1 cellular context compared by ENCODE assay signal in the genomic region with DNA sequence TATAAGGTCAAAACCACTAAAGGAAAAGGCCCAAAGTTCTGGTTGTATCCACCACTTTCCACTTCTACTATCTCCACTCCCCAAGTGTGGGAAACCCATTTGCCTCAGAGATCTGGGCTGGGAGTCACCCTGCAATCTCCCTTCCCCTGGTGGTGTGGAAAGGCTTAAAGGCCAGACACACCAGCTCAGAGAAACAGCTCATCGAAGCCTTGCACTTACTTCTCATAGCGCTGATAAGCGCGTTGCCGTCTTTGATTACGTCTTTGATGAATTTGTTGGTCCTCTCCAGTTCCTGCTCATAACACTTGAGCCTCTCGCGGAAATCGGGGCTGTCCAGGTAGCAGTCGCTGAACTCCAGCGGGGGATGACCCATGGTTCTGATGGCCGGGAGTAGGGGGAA.
A peak's percentile ranks its signal among the peaks of the same experiment; 100 is the strongest.
TF ChIP-seq lines count a peak whose summit lies in the region.

No MANE protein-coding gene starts in this region.

TF ChIP-seq in HepG2, 621 proteins besides CTCF, POLR2A, EP300 and RAD21 (continued from another document):
- TF ChIP-seq, protein P1, sequence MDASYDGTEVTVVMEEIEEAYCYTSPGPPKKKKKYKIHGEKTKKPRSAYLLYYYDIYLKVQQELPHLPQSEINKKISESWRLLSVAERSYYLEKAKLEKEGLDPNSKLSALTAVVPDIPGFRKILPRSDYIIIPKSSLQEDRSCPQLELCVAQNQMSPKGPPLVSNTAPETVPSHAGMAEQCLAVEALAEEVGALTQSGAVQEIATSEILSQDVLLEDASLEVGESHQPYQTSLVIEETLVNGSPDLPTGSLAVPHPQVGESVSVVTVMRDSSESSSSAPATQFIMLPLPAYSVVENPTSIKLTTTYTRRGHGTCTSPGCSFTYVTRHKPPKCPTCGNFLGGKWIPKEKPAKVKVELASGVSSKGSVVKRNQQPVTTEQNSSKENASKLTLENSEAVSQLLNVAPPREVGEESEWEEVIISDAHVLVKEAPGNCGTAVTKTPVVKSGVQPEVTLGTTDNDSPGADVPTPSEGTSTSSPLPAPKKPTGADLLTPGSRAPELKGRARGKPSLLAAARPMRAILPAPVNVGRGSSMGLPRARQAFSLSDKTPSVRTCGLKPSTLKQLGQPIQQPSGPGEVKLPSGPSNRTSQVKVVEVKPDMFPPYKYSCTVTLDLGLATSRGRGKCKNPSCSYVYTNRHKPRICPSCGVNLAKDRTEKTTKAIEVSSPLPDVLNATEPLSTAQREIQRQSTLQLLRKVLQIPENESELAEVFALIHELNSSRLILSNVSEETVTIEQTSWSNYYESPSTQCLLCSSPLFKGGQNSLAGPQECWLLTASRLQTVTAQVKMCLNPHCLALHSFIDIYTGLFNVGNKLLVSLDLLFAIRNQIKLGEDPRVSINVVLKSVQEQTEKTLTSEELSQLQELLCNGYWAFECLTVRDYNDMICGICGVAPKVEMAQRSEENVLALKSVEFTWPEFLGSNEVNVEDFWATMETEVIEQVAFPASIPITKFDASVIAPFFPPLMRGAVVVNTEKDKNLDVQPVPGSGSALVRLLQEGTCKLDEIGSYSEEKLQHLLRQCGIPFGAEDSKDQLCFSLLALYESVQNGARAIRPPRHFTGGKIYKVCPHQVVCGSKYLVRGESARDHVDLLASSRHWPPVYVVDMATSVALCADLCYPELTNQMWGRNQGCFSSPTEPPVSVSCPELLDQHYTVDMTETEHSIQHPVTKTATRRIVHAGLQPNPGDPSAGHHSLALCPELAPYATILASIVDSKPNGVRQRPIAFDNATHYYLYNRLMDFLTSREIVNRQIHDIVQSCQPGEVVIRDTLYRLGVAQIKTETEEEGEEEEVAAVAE (CRISPR knock-in tag; IDR thresholded peaks at IDR 0.05; ENCODE audit: borderline replicate concordance): no peak
- TF ChIP-seq ZNF160 (CRISPR knock-in tag; IDR thresholded peaks at IDR 0.05): no peak
- TF ChIP-seq ZNF598 (CRISPR knock-in tag; IDR thresholded peaks at IDR 0.05; ENCODE audit: borderline replicate concordance): no peak
- TF ChIP-seq, protein P2, sequence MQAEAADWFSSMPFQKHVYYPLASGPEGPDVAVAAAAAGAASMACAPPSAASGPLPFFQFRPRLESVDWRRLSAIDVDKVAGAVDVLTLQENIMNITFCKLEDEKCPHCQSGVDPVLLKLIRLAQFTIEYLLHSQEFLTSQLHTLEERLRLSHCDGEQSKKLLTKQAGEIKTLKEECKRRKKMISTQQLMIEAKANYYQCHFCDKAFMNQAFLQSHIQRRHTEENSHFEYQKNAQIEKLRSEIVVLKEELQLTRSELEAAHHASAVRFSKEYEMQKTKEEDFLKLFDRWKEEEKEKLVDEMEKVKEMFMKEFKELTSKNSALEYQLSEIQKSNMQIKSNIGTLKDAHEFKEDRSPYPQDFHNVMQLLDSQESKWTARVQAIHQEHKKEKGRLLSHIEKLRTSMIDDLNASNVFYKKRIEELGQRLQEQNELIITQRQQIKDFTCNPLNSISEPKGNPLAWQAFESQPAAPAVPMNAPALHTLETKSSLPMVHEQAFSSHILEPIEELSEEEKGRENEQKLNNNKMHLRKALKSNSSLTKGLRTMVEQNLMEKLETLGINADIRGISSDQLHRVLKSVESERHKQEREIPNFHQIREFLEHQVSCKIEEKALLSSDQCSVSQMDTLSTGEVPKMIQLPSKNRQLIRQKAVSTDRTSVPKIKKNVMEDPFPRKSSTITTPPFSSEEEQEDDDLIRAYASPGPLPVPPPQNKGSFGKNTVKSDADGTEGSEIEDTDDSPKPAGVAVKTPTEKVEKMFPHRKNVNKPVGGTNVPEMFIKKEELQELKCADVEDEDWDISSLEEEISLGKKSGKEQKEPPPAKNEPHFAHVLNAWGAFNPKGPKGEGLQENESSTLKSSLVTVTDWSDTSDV (CRISPR knock-in tag; IDR thresholded peaks at IDR 0.05): no peak
- TF ChIP-seq, protein P3, sequence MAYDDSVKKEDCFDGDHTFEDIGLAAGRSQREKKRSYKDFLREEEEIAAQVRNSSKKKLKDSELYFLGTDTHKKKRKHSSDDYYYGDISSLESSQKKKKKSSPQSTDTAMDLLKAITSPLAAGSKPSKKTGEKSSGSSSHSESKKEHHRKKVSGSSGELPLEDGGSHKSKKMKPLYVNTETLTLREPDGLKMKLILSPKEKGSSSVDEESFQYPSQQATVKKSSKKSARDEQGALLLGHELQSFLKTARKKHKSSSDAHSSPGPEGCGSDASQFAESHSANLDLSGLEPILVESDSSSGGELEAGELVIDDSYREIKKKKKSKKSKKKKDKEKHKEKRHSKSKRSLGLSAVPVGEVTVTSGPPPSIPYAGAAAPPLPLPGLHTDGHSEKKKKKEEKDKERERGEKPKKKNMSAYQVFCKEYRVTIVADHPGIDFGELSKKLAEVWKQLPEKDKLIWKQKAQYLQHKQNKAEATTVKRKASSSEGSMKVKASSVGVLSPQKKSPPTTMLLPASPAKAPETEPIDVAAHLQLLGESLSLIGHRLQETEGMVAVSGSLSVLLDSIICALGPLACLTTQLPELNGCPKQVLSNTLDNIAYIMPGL (CRISPR knock-in tag; IDR thresholded peaks at IDR 0.05; ENCODE audit: borderline replicate concordance in 1 of 2, low read depth in 1 of 2): 0 out of 4 replicates have a peak, but pooled peaks of 1 of the 2 experiments have one; percentile 7
- TF ChIP-seq TBP (CRISPR knock-in tag; IDR thresholded peaks at IDR 0.05): no peak
- TF ChIP-seq NR2F6 (IDR thresholded peaks at IDR 0.05): no peak
- no peak for TF ChIP-seq NR2F6 (CRISPR knock-in tag; IDR thresholded peaks at IDR 0.05)
TF ChIP-seq in HepG2: peak in this region for 2.
